In the genomic region with DNA sequence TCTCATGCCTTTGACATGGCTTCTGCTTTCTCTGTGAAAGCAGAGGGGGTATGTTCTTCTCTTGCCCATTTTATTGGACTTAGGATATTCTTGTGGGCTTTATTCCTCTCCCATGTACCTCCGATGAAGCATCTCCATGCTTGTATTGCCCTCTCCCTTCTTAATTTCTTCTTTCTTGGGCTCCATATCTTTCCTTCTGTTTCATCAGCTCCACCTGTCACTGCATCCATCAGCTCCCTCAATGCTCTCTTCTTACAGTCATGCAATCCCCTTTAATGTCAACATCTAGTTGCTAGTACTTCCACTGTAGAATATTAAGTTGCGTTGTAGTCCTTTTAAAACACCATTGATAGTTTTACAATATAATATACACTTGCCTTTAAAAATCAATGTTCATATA, we compare ENCODE assay signal across 8 cellular contexts.
"Had no signal": no experiment of that assay in that cellular context is flagged by ENCODE, and none has a peak within 500 bp of the region (broad histone marks: within the 10 kb centered on the region; RNA-seq: fewer than 3 reads in every experiment).

No MANE protein-coding gene starts in this region.

- FAIRE-seq: G401.6, GM12878, GM12891, GM12892, GM18507, GM19239 had no signal

- ATAC-seq: GM12878 had no signal

- H3K4me3 ChIP-seq: GM12878 had no signal

- DNase-seq: GDM1, GF-D8 had no signal
